1 cellular context compared by ENCODE assay signal in the genomic region with DNA sequence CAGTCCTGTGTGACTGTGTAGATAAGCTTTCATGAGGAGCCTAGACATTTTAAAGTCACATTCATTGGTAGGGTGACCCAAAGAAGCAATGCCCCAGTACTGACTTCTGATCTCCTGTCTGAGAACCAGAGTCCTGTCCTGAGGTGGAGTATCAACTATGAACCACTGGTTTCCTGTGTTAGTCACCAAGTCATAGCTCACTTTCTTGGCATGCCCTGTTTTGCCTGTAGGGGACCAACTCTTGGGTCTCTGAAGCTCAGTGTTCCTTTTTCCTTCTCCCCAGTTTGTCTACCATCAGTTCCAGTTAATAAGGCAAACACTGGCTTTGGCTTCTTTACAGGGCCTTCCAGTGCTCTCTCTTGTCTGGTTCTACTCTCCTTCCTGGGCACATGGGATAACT.
TF ChIP-seq lines count a peak whose summit lies in the region.

No MANE protein-coding gene starts in this region.

TF ChIP-seq in IMR-90, 13 proteins besides CTCF, POLR2A, EP300 and RAD21 (continued from another document):
- TF ChIP-seq, protein P1, sequence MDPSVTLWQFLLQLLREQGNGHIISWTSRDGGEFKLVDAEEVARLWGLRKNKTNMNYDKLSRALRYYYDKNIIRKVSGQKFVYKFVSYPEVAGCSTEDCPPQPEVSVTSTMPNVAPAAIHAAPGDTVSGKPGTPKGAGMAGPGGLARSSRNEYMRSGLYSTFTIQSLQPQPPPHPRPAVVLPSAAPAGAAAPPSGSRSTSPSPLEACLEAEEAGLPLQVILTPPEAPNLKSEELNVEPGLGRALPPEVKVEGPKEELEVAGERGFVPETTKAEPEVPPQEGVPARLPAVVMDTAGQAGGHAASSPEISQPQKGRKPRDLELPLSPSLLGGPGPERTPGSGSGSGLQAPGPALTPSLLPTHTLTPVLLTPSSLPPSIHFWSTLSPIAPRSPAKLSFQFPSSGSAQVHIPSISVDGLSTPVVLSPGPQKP (IDR thresholded peaks at IDR 0.05; ENCODE audit: borderline replicate concordance, low read depth, low read length) = no peak
- no peak for TF ChIP-seq CEBPB (IDR thresholded peaks at IDR 0.05; ENCODE audit: low read depth, low read length)
- TF ChIP-seq, protein P2, sequence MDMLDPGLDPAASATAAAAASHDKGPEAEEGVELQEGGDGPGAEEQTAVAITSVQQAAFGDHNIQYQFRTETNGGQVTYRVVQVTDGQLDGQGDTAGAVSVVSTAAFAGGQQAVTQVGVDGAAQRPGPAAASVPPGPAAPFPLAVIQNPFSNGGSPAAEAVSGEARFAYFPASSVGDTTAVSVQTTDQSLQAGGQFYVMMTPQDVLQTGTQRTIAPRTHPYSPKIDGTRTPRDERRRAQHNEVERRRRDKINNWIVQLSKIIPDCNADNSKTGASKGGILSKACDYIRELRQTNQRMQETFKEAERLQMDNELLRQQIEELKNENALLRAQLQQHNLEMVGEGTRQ (IDR thresholded peaks at IDR 0.05; ENCODE audit: low read depth, low read length) = no peak
